3 cellular contexts compared by ENCODE assay signal in the genomic region with DNA sequence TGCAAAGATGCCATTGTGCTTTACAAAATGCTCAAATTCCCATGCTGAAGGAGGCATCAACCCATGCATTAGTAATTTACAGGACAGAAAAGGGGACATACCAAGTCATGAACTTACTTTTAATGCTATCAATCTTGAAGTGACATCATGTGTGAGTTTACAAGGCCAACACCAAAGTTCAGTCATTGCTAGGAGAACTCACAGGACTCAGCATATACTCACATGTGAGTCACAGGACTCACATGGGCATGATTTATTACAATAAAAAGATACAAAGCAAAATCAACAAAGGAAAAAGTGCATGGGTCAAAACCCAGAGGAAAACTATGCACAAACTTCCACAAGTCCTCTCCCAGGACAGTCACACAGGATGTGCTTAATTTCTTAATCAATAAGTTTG.
TF ChIP-seq lines count a peak whose summit lies in the region.

No MANE protein-coding gene starts in this region.

TF ChIP-seq in IMR-90, 13 proteins besides CTCF, POLR2A, EP300 and RAD21:
- TF ChIP-seq MXI1 (IDR thresholded peaks at IDR 0.05; ENCODE audit: borderline replicate concordance, low read depth, low read length) (no peak), NFE2L2 (IDR thresholded peaks at IDR 0.05; ENCODE audit: low read depth, low read length) (no peak), FOS (IDR thresholded peaks at IDR 0.05; ENCODE audit: low read depth, low read length) (0 out of 2 replicates have a peak, but pooled peaks have one; percentile 20), CEBPB (IDR thresholded peaks at IDR 0.05; ENCODE audit: low read depth, low read length) (no peak), RFX5 (IDR thresholded peaks at IDR 0.05; ENCODE audit: low read depth, low read length) (no peak), MAFK (IDR thresholded peaks at IDR 0.05; ENCODE audit: low read depth, low read length) (peak; percentile 23; the same call in 1 of the 2 replicates), CHD1 (IDR thresholded peaks at IDR 0.05; ENCODE audit: low read depth, low read length) (no peak), BHLHE40 (IDR thresholded peaks at IDR 0.05; ENCODE audit: low read depth, low read length) (peak; percentile 37; the same call in 1 of the 2 replicates), RCOR1 (IDR thresholded peaks at IDR 0.05; ENCODE audit: insufficient replicate concordance, low read length) (no peak)
- TF ChIP-seq, protein P1, sequence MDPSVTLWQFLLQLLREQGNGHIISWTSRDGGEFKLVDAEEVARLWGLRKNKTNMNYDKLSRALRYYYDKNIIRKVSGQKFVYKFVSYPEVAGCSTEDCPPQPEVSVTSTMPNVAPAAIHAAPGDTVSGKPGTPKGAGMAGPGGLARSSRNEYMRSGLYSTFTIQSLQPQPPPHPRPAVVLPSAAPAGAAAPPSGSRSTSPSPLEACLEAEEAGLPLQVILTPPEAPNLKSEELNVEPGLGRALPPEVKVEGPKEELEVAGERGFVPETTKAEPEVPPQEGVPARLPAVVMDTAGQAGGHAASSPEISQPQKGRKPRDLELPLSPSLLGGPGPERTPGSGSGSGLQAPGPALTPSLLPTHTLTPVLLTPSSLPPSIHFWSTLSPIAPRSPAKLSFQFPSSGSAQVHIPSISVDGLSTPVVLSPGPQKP (IDR thresholded peaks at IDR 0.05; ENCODE audit: borderline replicate concordance, low read depth, low read length), result no peak

TF ChIP-seq in SK-N-SH treated with all-trans-retinoic acid at 6 μM for 48 hours, 23 proteins besides CTCF, POLR2A, EP300 and RAD21:
- 0 out of 2 replicates have a peak, but pooled peaks have one; percentile 14 for TF ChIP-seq ISL1 (CRISPR knock-in tag; IDR thresholded peaks at IDR 0.05)
- peak; percentile 28; the same call in 1 of the 2 replicates for TF ChIP-seq TOX (CRISPR knock-in tag; IDR thresholded peaks at IDR 0.05; ENCODE audit: borderline replicate concordance)
- no peak for TF ChIP-seq ZNF8 (CRISPR knock-in tag; IDR thresholded peaks at IDR 0.05)

TF ChIP-seq in GM23338, 12 proteins besides CTCF, POLR2A, EP300 and RAD21:
- TF ChIP-seq POLR2AphosphoS5 (IDR thresholded peaks at IDR 0.05; ENCODE audit: low read depth), result no peak
- TF ChIP-seq NANOG (IDR thresholded peaks at IDR 0.05; ENCODE audit: borderline replicate concordance), result no peak
